Comparison of ENCODE assay signal across 10 cellular contexts in genomic region chr4:163665521-163666334, GRCh38.
A peak's percentile ranks its signal among the peaks of the same experiment; 100 is the strongest.
DNase-seq lines count a peak whose midpoint lies in the region; ATAC-seq, FAIRE-seq and TF ChIP-seq lines count a peak whose summit lies in the region.
"Had no signal": no experiment of that assay in that cellular context is flagged by ENCODE, and none has a peak within 500 bp of the region (broad histone marks: within the 10 kb centered on the region; RNA-seq: fewer than 3 reads in every experiment).

No MANE protein-coding gene starts in this region.

- no peaks in the 10 kb centered on the region for H3K9me3 Mint-ChIP-seq in activated CD4-positive, alpha-beta memory T cell treated with anti-CD3 and anti-CD28 coated beads, Interleukin-2, amount 10 ng/mL, durations not matched to agents 7 days and 5 days
- H3K9me3 Mint-ChIP-seq in WTC11: no peaks in the 10 kb centered on the region

- POLR2A ChIA-PET in activated CD4-positive, alpha-beta memory T cell treated with anti-CD3 and anti-CD28 coated beads, Interleukin-2, amount 10 ng/mL, durations not matched to agents 7 days and 5 days (lab: Charles Lee): no interaction called here
- POLR2A ChIA-PET in WTC11 (lab: Charles Lee): no interaction called here

- H3K36me3 Mint-ChIP-seq in activated CD4-positive, alpha-beta memory T cell treated with anti-CD3 and anti-CD28 coated beads, Interleukin-2, amount 10 ng/mL, durations not matched to agents 7 days and 5 days (ENCODE audit: low read depth): no peaks in the 10 kb centered on the region
- H3K36me3 Mint-ChIP-seq in WTC11: no peaks in the 10 kb centered on the region

- intact Hi-C loops in lower lobe of right lung (cut with DNase I): no loop called here

- DNase-seq in GM18507 (ENCODE audit: extremely low spot score, insufficient read length, low read depth) (no peak), lower lobe of right lung (no peak), WTC11 (ENCODE audit: low spot score) (no peak)
- DNase-seq in activated CD4-positive, alpha-beta memory T cell treated with anti-CD3 and anti-CD28 coated beads, Interleukin-2, amount 10 ng/mL, durations not matched to agents 7 days and 5 days: no peak
- no peak for DNase-seq in activated naive CD4-positive, alpha-beta T cell treated with Interleukin-2 at 50 U/mL for 16 hours
- DNase-seq in stimulated activated CD4-positive, alpha-beta T cell treated with anti-CD3 and anti-CD28 coated beads, Interleukin-12 subunit alpha, Interleukin-12 subunit beta, amount 100 ng/mL, for 4 hours: no peak
- DNase-seq: DND-41, glutamatergic neuron had no signal

- no peaks in the 10 kb centered on the region for H3K27me3 Mint-ChIP-seq in activated CD4-positive, alpha-beta memory T cell treated with anti-CD3 and anti-CD28 coated beads, Interleukin-2, amount 10 ng/mL, durations not matched to agents 7 days and 5 days
- no peaks in the 10 kb centered on the region for H3K27me3 Mint-ChIP-seq in WTC11 (ENCODE audit: low read depth)

- no peaks in the 10 kb centered on the region for H3K27me3 ChIP-seq in lower lobe of right lung (ENCODE audit: low read depth)

- no peak overlapping the region for H3K4me3 Mint-ChIP-seq in activated CD4-positive, alpha-beta memory T cell treated with anti-CD3 and anti-CD28 coated beads, Interleukin-2, amount 10 ng/mL, durations not matched to agents 7 days and 5 days
- no peak overlapping the region for H3K4me3 Mint-ChIP-seq in WTC11

- ATAC-seq in GM21786 (IDR thresholded peaks at IDR 0.05; ENCODE audit: unreplicated experiment) (peak; percentile 35), HG03571 (IDR thresholded peaks at IDR 0.05; ENCODE audit: unreplicated experiment) (peak; percentile 37), lower lobe of right lung (peak; percentile 68 to 70), WTC11 (no peak)

- TF ChIP-seq CTCF in lower lobe of right lung (IDR thresholded peaks at IDR 0.05) (peak; percentile 14), WTC11 (IDR thresholded peaks at IDR 0.05) (no peak)

- H3K27ac Mint-ChIP-seq in activated CD4-positive, alpha-beta memory T cell treated with anti-CD3 and anti-CD28 coated beads, Interleukin-2, amount 10 ng/mL, durations not matched to agents 7 days and 5 days: no peak overlapping the region
- no peak overlapping the region for H3K27ac Mint-ChIP-seq in WTC11

- H3K36me3 ChIP-seq in lower lobe of right lung: no peaks in the 10 kb centered on the region

- peaks cover 2% of the 10 kb centered on the region for H3K4me1 Mint-ChIP-seq in activated CD4-positive, alpha-beta memory T cell treated with anti-CD3 and anti-CD28 coated beads, Interleukin-2, amount 10 ng/mL, durations not matched to agents 7 days and 5 days
- no peaks in the 10 kb centered on the region for H3K4me1 Mint-ChIP-seq in WTC11

- FAIRE-seq in GM18507 (lab: Jason Lieb, UNC): peak; percentile 69

- CTCF ChIA-PET in activated CD4-positive, alpha-beta memory T cell treated with anti-CD3 and anti-CD28 coated beads, Interleukin-2, amount 10 ng/mL, durations not matched to agents 7 days and 5 days (lab: Charles Lee): interaction anchor here (0.6 to 1.2 kb wide), 5 partner anchors 15 to 184 kb away, joined by 3 to 4 read pairs (median 3); no protein-coding TSS in a partner anchor
- CTCF ChIA-PET in WTC11 (lab: Charles Lee): interaction anchor here (1.1 to 1.6 kb wide), 2 partner anchors 15 to 116 kb away, joined by 3 to 4 read pairs; no protein-coding TSS in a partner anchor

- no peaks in the 10 kb centered on the region for H3K9me3 ChIP-seq in lower lobe of right lung

- H3K27ac ChIP-seq in lower lobe of right lung: peak overlapping the region; percentile 69

- no peaks in the 10 kb centered on the region for H3K4me1 ChIP-seq in lower lobe of right lung

- H3K4me3 ChIP-seq in lower lobe of right lung: no peak overlapping the region

TF ChIP-seq in WTC11, 78 proteins besides CTCF, POLR2A, EP300 and RAD21:
- TF ChIP-seq OVOL2 (CRISPR knock-in tag; IDR thresholded peaks at IDR 0.05; ENCODE audit: borderline replicate concordance): no peak
